Comparison of ENCODE assay signal across 8 cellular contexts in genomic region chr4:48269861-48270515, GRCh38. TPM values are rescaled to one million over a fixed set of nuclear protein-coding genes. Genes with fewer than 3 reads are reported as not detected.
DNase-seq lines count a peak whose midpoint lies in the region; ATAC-seq and TF ChIP-seq lines count a peak whose summit lies in the region.

No MANE protein-coding gene starts in this region.

- no peak for TF ChIP-seq CTCF in DND-41 (IDR thresholded peaks at IDR 0.05; ENCODE audit: borderline replicate concordance, extremely low read depth, low read length, poor library complexity, severe bottlenecking)
- TF ChIP-seq CTCF in RWPE2 (IDR thresholded peaks at IDR 0.05; ENCODE audit: poor library complexity, severe bottlenecking) = no peak
- peak; percentile 30 for TF ChIP-seq CTCF in fibroblast of villous mesenchyme (IDR thresholded peaks at IDR 0.05; ENCODE audit: insufficient read depth, low read depth, low read length)
- peak; percentile 43 for TF ChIP-seq CTCF in neural progenitor cell (IDR thresholded peaks at IDR 0.05)

- peaks cover 9% of the 10 kb centered on the region for H3F3A ChIP-seq in neural progenitor cell (ENCODE audit: low read depth)

- no peaks in the 10 kb centered on the region for H3K79me2 ChIP-seq in DND-41 (ENCODE audit: insufficient read depth, low read length)
- H3K79me2 ChIP-seq in neural progenitor cell (ENCODE audit: low read depth) = no peaks in the 10 kb centered on the region

- H3K4me2 ChIP-seq in DND-41 (ENCODE audit: insufficient read depth, low read length) (peak overlapping the region; percentile 46), neural progenitor cell (peak overlapping the region; percentile 66)

- H3K4me3 ChIP-seq in DND-41 (ENCODE audit: low read depth in 1 of 2, low read length in 2 of 2) (no peak overlapping the region), RWPE2 (ENCODE audit: severe bottlenecking) (peak overlapping the region; percentile 53), fibroblast of villous mesenchyme (ENCODE audit: low read depth, low read length) (peak overlapping the region; percentile 69), neural progenitor cell (peak overlapping the region; percentile 74)
- H3K4me3 ChIP-seq in Jurkat, Clone E6-1 (ENCODE audit: low read length) = peak overlapping the region; percentile 60

- H3K27ac ChIP-seq in DND-41 (ENCODE audit: low read length) (no peak overlapping the region), RWPE2 (ENCODE audit: poor library complexity, severe bottlenecking) (no peak overlapping the region), neural progenitor cell (no peak overlapping the region)

- H3K4me1 Mint-ChIP-seq in neural progenitor cell = peaks cover 2% of the 10 kb centered on the region

- H3K27me3 Mint-ChIP-seq in neural progenitor cell (ENCODE audit: insufficient read depth, low read depth) = peaks cover 13% of the 10 kb centered on the region

- no peaks in the 10 kb centered on the region for H4K20me1 ChIP-seq in DND-41 (ENCODE audit: insufficient read depth, low read length)
- no peaks in the 10 kb centered on the region for H4K20me1 ChIP-seq in neural progenitor cell (ENCODE audit: low read depth)

- DNase-seq in DND-41 (peak; percentile 26), RWPE2 (ENCODE audit: low spot score) (peak; percentile 86), fibroblast of villous mesenchyme (ENCODE audit: low read depth) (peak; percentile 62), neural progenitor cell (ENCODE audit: low spot score) (peak; percentile 93), stromal cell of bone marrow (ENCODE audit: low read depth) (peak; percentile 61)
- peak; percentile 49 for DNase-seq in Jurkat, Clone E6-1 (ENCODE audit: low read depth, low spot score)
- peak; percentile 82 for DNase-seq in activated effector memory CD4-positive, alpha-beta T cell treated with Interleukin-2 at 50 U/mL for 16 hours

- H3K9me3 ChIP-seq in DND-41 (ENCODE audit: insufficient read depth, low read length, severe bottlenecking) (no peaks in the 10 kb centered on the region), RWPE2 (ENCODE audit: severe bottlenecking) (no peaks in the 10 kb centered on the region), neural progenitor cell (ENCODE audit: low read depth) (no peaks in the 10 kb centered on the region)

- H3K36me3 Mint-ChIP-seq in neural progenitor cell = no peaks in the 10 kb centered on the region

- H3K27ac Mint-ChIP-seq in neural progenitor cell = no peak overlapping the region

- H3K27me3 ChIP-seq in DND-41 (ENCODE audit: insufficient read depth, low read length, poor library complexity) = peaks cover 45% of the 10 kb centered on the region
- H3K27me3 ChIP-seq in RWPE2 (ENCODE audit: insufficient read depth, poor library complexity, severe bottlenecking) = no peaks in the 10 kb centered on the region
- peaks cover 33% of the 10 kb centered on the region for H3K27me3 ChIP-seq in neural progenitor cell

- H3K4me1 ChIP-seq in DND-41 (ENCODE audit: insufficient read depth, low read length) (peaks cover 4% of the 10 kb centered on the region; the same call in 1 of the 2 replicates), RWPE2 (ENCODE audit: insufficient read depth, poor library complexity, severe bottlenecking) (no peaks in the 10 kb centered on the region), neural progenitor cell (no peaks in the 10 kb centered on the region)

- H3K36me3 ChIP-seq in DND-41 (ENCODE audit: insufficient read depth, low read length) (no peaks in the 10 kb centered on the region), RWPE2 (ENCODE audit: low read depth) (no peaks in the 10 kb centered on the region), neural progenitor cell (no peaks in the 10 kb centered on the region)

- peak; percentile 78 for ATAC-seq in DND-41 (ENCODE audit: insufficient read depth, low read depth)
- peak; percentile 77 for ATAC-seq in GM21576 (IDR thresholded peaks at IDR 0.05; ENCODE audit: unreplicated experiment)
- ATAC-seq in RWPE2 (ENCODE audit: low read depth) = peak; percentile 87

- no peak overlapping the region for H2AFZ ChIP-seq in DND-41 (ENCODE audit: low read depth, low read length)
- H2AFZ ChIP-seq in neural progenitor cell (replicated peaks) = peak overlapping the region; percentile 99

- peak overlapping the region; percentile 94 for H3K4me3 Mint-ChIP-seq in neural progenitor cell

- H3K9ac ChIP-seq in DND-41 (ENCODE audit: low read depth, low read length) (no peak overlapping the region), neural progenitor cell (no peak overlapping the region)

- peaks cover 4% of the 10 kb centered on the region for H3K9me3 Mint-ChIP-seq in neural progenitor cell

RNA-seq across cellular contexts. Expression of gene TEC, which starts 0.3 kb away (rescaled TPM):
- 1.0 TPM for polyA plus RNA-seq in Jurkat, Clone E6-1 (2012; ENCODE audit: insufficient read depth, insufficient read length)
- total RNA-seq in fibroblast of villous mesenchyme (0.32 and 0.43 TPM in 2 replicates), neural progenitor cell (ENCODE audit: low replicate concordance) (0.22 TPM in 1 of 2 replicates, not detected in the other)

Comparison
In these comparisons a context has a peak if more than half of its experiments do, and no peak if none do; other contexts are left out.
1. DNase-seq: peak in every context shown above with its lines; median percentile 93 in neural progenitor cell; 86 in RWPE2; 82 in activated effector memory CD4-positive, alpha-beta T cell treated with Interleukin-2 at 50 U/mL for 16 hours; 62 in fibroblast of villous mesenchyme; 61 in stromal cell of bone marrow; 49 in Jurkat, Clone E6-1; 26 in DND-41.
2. H3K4me3 ChIP-seq: peak in Jurkat, Clone E6-1 (single experiment), RWPE2 (single experiment), fibroblast of villous mesenchyme (single experiment) and neural progenitor cell (single experiment); none in DND-41 (0 of 2).
3. CTCF ChIP-seq: peak in fibroblast of villous mesenchyme (single experiment) and neural progenitor cell (single experiment); none in DND-41 (single experiment) and RWPE2 (single experiment).
4. Peak in every context shown above with its lines, with median percentiles within 50 percentile points of each other: ATAC-seq.